ENCODE assay signal across 34 cellular contexts in genomic region chr4:102311407-102311806, GRCh38.
"Had no signal": no experiment of that assay in that cellular context is flagged by ENCODE, and none has a peak within 500 bp of the region (broad histone marks: within the 10 kb centered on the region; RNA-seq: fewer than 3 reads in every experiment).

No MANE protein-coding gene starts in this region.

- H3K4me3 ChIP-seq: MG63 had no signal

- H3K27me3 ChIP-seq: MG63 had no signal

- DNase-seq: Kasumi-1, MG63, MM.1S, MV-4-11, NCI-H1048, NCI-H1092, NCI-H1092 treated with DMSO at 0.1 percent for 48 hours, NCI-H1105, NCI-H1105 treated with DMSO at 0.1 percent for 48 hours, NCI-H1417, NCI-H1417 treated with DMSO at 0.1 percent for 48 hours, NCI-H1436, NCI-H1436 treated with DMSO at 0.1 percent for 48 hours, NCI-H146, NCI-H1694, NCI-H1694 treated with DMSO at 0.1 percent for 48 hours, NCI-H187, NCI-H187 treated with DMSO at 0.1 percent for 48 hours, NCI-H1930, NCI-H2029, NCI-H2029 treated with DMSO at 0.1 percent for 48 hours, NCI-H2081, NCI-H2081 treated with DMSO at 0.1 percent for 48 hours, NCI-H2107, NCI-H2171, NCI-H2171 treated with DMSO at 0.1 percent for 48 hours, NCI-H2227 treated with DMSO at 0.1 percent for 48 hours, NCI-H226, NCI-H345, NCI-H446, NCI-H446 treated with DMSO at 0.1 percent for 48 hours, NCI-H510A, NCI-H510A treated with DMSO at 0.1 percent for 48 hours, NCI-H524 had no signal

- H3K36me3 ChIP-seq: MG63 had no signal

- H3K9me3 ChIP-seq: MG63 had no signal
